In genomic region chr12:14394317-14395058, GRCh38 we compare ENCODE assay signal across 8 cellular contexts. TPM values are rescaled to one million over a fixed set of nuclear protein-coding genes. Genes with fewer than 3 reads are reported as not detected.
DNase-seq lines count a peak whose midpoint lies in the region; ATAC-seq and TF ChIP-seq lines count a peak whose summit lies in the region.

No MANE protein-coding gene starts in this region.

- H3K4me1 Mint-ChIP-seq in CD4-positive, alpha-beta memory T cell: peaks cover 55 to 94% (median 75%) of the 10 kb centered on the region in 4 donors
- H3K4me1 Mint-ChIP-seq in activated B cell treated with CpG ODN at 0.5 μM for 24 hours (peaks cover 82% of the 10 kb centered on the region), neural crest cell (peaks cover 72% of the 10 kb centered on the region)

- no peaks in the 10 kb centered on the region for H3K27me3 ChIP-seq in CD4-positive, alpha-beta memory T cell (ENCODE audit: insufficient read depth, low read length)

- H3K27ac ChIP-seq in CD4-positive, alpha-beta memory T cell (ENCODE audit: low read depth, low read length): peak overlapping the region; percentile 73

- peak overlapping the region; percentile 78 to 89 (median 83) for H3K4me3 Mint-ChIP-seq in CD4-positive, alpha-beta memory T cell
- peak overlapping the region; percentile 77 for H3K4me3 Mint-ChIP-seq in activated B cell treated with CpG ODN at 0.5 μM for 24 hours
- H3K4me3 Mint-ChIP-seq in neural crest cell: peak overlapping the region; percentile 64

- peak; percentile 74 to 84 (median 75) for DNase-seq in CD4-positive, alpha-beta memory T cell
- peak; percentile 81 for DNase-seq in NCI-H2029 treated with DMSO at 0.1 percent for 48 hours (lab: John Stamatoyannopoulos, UW)
- DNase-seq in activated B cell treated with CpG ODN at 0.5 μM for 24 hours: no peak
- DNase-seq in fibroblast of peridontal ligament (ENCODE audit: extremely low read depth): peak; percentile 87
- DNase-seq in neural crest cell (ENCODE audit: low read depth, low spot score): peak; percentile 23
- DNase-seq in NK-92 (lab: John Stamatoyannopoulos, UW; ENCODE audit: unreplicated experiment): no peak

- peaks cover 18 to 24% of the 10 kb centered on the region in 2 donors for H3K36me3 Mint-ChIP-seq in CD4-positive, alpha-beta memory T cell
- H3K36me3 Mint-ChIP-seq in activated B cell treated with CpG ODN at 0.5 μM for 24 hours (ENCODE audit: low read depth) (peaks cover 48% of the 10 kb centered on the region), neural crest cell (ENCODE audit: low read depth) (peaks cover 21% of the 10 kb centered on the region)

- H3K4me3 ChIP-seq in CD4-positive, alpha-beta memory T cell (ENCODE audit: low read length in 2 of 2): peak overlapping the region in 1 of 2 donors; percentile 25

- CTCF ChIA-PET in CD4-positive, alpha-beta memory T cell (lab: Charles Lee; ENCODE audit: partially characterized antibody): interaction anchor here (0.8 to 4.3 kb wide), 14 partner anchors 9 to 156 kb away, joined by 3 to 49 read pairs (median 4); partner anchors contain the start of gene ATF7IP
- CTCF ChIA-PET in activated B cell treated with CpG ODN at 0.5 μM for 24 hours (lab: Charles Lee): interaction anchor here (1.0 to 2.3 kb wide), 9 partner anchors 9 to 157 kb away, joined by 4 to 10 read pairs (median 6); partner anchors contain the start of gene ATF7IP

- intact Hi-C loops in CD4-positive, alpha-beta memory T cell (cut with micrococcal nuclease): loop anchor here (1.0 to 10.0 kb wide), 4 partner anchors 9 to 560 kb away; partner anchors contain the start of gene ATF7IP
- intact Hi-C loops in activated B cell treated with CpG ODN at 0.5 μM for 24 hours (cut with micrococcal nuclease): loop anchor here (1.0 to 10.0 kb wide), 8 partner anchors 9 to 560 kb away; partner anchors contain the start of gene ATF7IP

- H3K36me3 ChIP-seq in CD4-positive, alpha-beta memory T cell (ENCODE audit: insufficient read depth, low read length): no peaks in the 10 kb centered on the region

- H3K4me1 ChIP-seq in CD4-positive, alpha-beta memory T cell (ENCODE audit: insufficient read depth, low read length): peaks cover 98% of the 10 kb centered on the region

- peak; percentile 66 for ATAC-seq in GM18861 (IDR thresholded peaks at IDR 0.05; ENCODE audit: unreplicated experiment)
- ATAC-seq in HG03025 (IDR thresholded peaks at IDR 0.05; ENCODE audit: low FRiP score, unreplicated experiment): peak; percentile 57
- peak; percentile 75 for ATAC-seq in activated B cell treated with CpG ODN at 0.5 μM for 24 hours (ENCODE audit: low read depth)

- no peaks in the 10 kb centered on the region for H3K9me3 Mint-ChIP-seq in CD4-positive, alpha-beta memory T cell
- no peaks in the 10 kb centered on the region for H3K9me3 Mint-ChIP-seq in activated B cell treated with CpG ODN at 0.5 μM for 24 hours
- peaks cover 3% of the 10 kb centered on the region for H3K9me3 Mint-ChIP-seq in neural crest cell

- no peak for TF ChIP-seq CTCF in activated B cell treated with CpG ODN at 0.5 μM for 24 hours (IDR thresholded peaks at IDR 0.05)
- TF ChIP-seq CTCF in neural crest cell (conservative IDR thresholded peaks at IDR 0.05): peak; percentile 46

- H3K9me3 ChIP-seq in CD4-positive, alpha-beta memory T cell (ENCODE audit: control insufficient read depth in 1 of 2, low read length in 2 of 2): no peaks in the 10 kb centered on the region

- H3K27ac Mint-ChIP-seq in CD4-positive, alpha-beta memory T cell: peak overlapping the region; percentile 93 to 98 (median 97)
- H3K27ac Mint-ChIP-seq in activated B cell treated with CpG ODN at 0.5 μM for 24 hours: peak overlapping the region; percentile 90
- no peak overlapping the region for H3K27ac Mint-ChIP-seq in neural crest cell (ENCODE audit: unreplicated experiment)

- POLR2A ChIA-PET in CD4-positive, alpha-beta memory T cell (lab: Charles Lee; ENCODE audit: partially characterized antibody): interaction anchor here (0.5 to 8.0 kb wide), 22 partner anchors 9 to 1658 kb away, joined by 3 to 106 read pairs (median 6); partner anchors contain the start of genes ARHGDIB and ATF7IP
- POLR2A ChIA-PET in activated B cell treated with CpG ODN at 0.5 μM for 24 hours (lab: Charles Lee): interaction anchor here (0.6 to 4.2 kb wide), 11 partner anchors 9 to 377 kb away, joined by 3 to 43 read pairs (median 6); partner anchors contain the start of gene ATF7IP

- no peaks in the 10 kb centered on the region for H3K27me3 Mint-ChIP-seq in CD4-positive, alpha-beta memory T cell
- no peaks in the 10 kb centered on the region for H3K27me3 Mint-ChIP-seq in activated B cell treated with CpG ODN at 0.5 μM for 24 hours
- H3K27me3 Mint-ChIP-seq in neural crest cell (ENCODE audit: low read depth): no peaks in the 10 kb centered on the region

RNA-seq across cellular contexts. Expression of gene ATF7IP, which starts 29.0 kb away (rescaled TPM):
- total RNA-seq in CD4-positive, alpha-beta memory T cell: 100 to 1,000 TPM; 209 to 223 TPM
- polyA plus RNA-seq in CD4-positive, alpha-beta memory T cell: 100 to 1,000 TPM in 1 of 2 donors, 10 to 100 TPM in 1; 87.3 to 103 TPM
- total RNA-seq in activated B cell treated with CpG ODN at 0.5 μM for 24 hours (142 and 153 TPM in 2 replicates), neural crest cell (204 and 212 TPM in 2 replicates)

Comparison
In these comparisons a context has a peak if more than half of its experiments do, and no peak if none do; other contexts are left out.
1. DNase-seq: peak in CD4-positive, alpha-beta memory T cell (5 of 5), NCI-H2029 treated with DMSO at 0.1 percent for 48 hours (single experiment), fibroblast of peridontal ligament (single experiment) and neural crest cell (single experiment); none in activated B cell treated with CpG ODN at 0.5 μM for 24 hours (single experiment) and NK-92 (single experiment).
2. Peak in every context shown above with its lines, with median percentiles within 50 percentile points of each other: H3K4me3 Mint-ChIP-seq and ATAC-seq.